8 cellular contexts compared by ENCODE assay signal in genomic region chr6:29926081-29926794, GRCh38. TPM values are rescaled to one million over a fixed set of nuclear protein-coding genes. Genes with fewer than 3 reads are reported as not detected.
DNase-seq lines count a peak whose midpoint lies in the region; ATAC-seq and TF ChIP-seq lines count a peak whose summit lies in the region.

No MANE protein-coding gene starts in this region.

- peak; percentile 19 to 58 (median 51) for DNase-seq in CD4-positive, CD25-positive, alpha-beta regulatory T cell
- DNase-seq in HFFc6 (no peak), epithelial cell of proximal tubule (ENCODE audit: low read depth) (no peak), ovary (peak; percentile 37 to 59 (median 49)), A172 (ENCODE audit: low spot score) (no peak)
- DNase-seq in T-helper 2 cell treated with Interferon-gamma antibody and Interleukin-4, amounts not matched to agents 5 μg/mL and 100 μg/mL, for 36 hours (ENCODE audit: low spot score) = no peak
- no peak for DNase-seq in stimulated activated CD4-positive, alpha-beta T cell treated with anti-CD3 and anti-CD28 coated beads, Interleukin-12 subunit alpha, Interleukin-12 subunit beta, amount 100 ng/mL, for 4 hours

- H3K4me1 ChIP-seq in CD4-positive, CD25-positive, alpha-beta regulatory T cell (ENCODE audit: control insufficient read depth, insufficient read depth, low read length, poor library complexity, severe bottlenecking) = peaks cover 20% of the 10 kb centered on the region
- H3K4me1 ChIP-seq in ovary (ENCODE audit: insufficient read depth) = no peaks in the 10 kb centered on the region

- TF ChIP-seq EP300 in ovary (IDR thresholded peaks at IDR 0.05) = no peak

- intact Hi-C loops in ovary (cut with DNase I) = loop anchor here in 1 of 4 donors (5.0 kb wide), 2 partner anchors 39 to 51 kb away; no protein-coding TSS in a partner anchor

- H3K27ac Mint-ChIP-seq in CD4-positive, CD25-positive, alpha-beta regulatory T cell = peak overlapping the region; percentile 98 to 99 (median 99)
- peak overlapping the region; percentile 92 for H3K27ac Mint-ChIP-seq in HFFc6
- peak overlapping the region; percentile 94 for H3K27ac Mint-ChIP-seq in T-helper 2 cell treated with Interferon-gamma antibody and Interleukin-4, amounts not matched to agents 5 μg/mL and 100 μg/mL, for 36 hours

- peaks cover 9% of the 10 kb centered on the region for H3K36me3 Mint-ChIP-seq in CD4-positive, CD25-positive, alpha-beta regulatory T cell
- H3K36me3 Mint-ChIP-seq in HFFc6 (ENCODE audit: low read depth) = no peaks in the 10 kb centered on the region
- peaks cover 13% of the 10 kb centered on the region for H3K36me3 Mint-ChIP-seq in T-helper 2 cell treated with Interferon-gamma antibody and Interleukin-4, amounts not matched to agents 5 μg/mL and 100 μg/mL, for 36 hours (ENCODE audit: low read depth)

- no peaks in the 10 kb centered on the region for H3K27me3 Mint-ChIP-seq in CD4-positive, CD25-positive, alpha-beta regulatory T cell
- peaks cover 13% of the 10 kb centered on the region for H3K27me3 Mint-ChIP-seq in HFFc6 (ENCODE audit: insufficient read depth)
- H3K27me3 Mint-ChIP-seq in T-helper 2 cell treated with Interferon-gamma antibody and Interleukin-4, amounts not matched to agents 5 μg/mL and 100 μg/mL, for 36 hours (ENCODE audit: low read depth) = peaks cover 8% of the 10 kb centered on the region

- peak; percentile 5 to 46 for ATAC-seq in CD4-positive, CD25-positive, alpha-beta regulatory T cell (ENCODE audit: low read depth in 2 of 2)
- no peak for ATAC-seq in GM18909 (IDR thresholded peaks at IDR 0.05; ENCODE audit: poor library complexity, unreplicated experiment)

- peaks cover 0 to 25% (median 12%) of the 10 kb centered on the region in 4 donors for H3K4me1 Mint-ChIP-seq in CD4-positive, CD25-positive, alpha-beta regulatory T cell
- H3K4me1 Mint-ChIP-seq in HFFc6 (ENCODE audit: low read depth) = peaks cover 28% of the 10 kb centered on the region
- H3K4me1 Mint-ChIP-seq in T-helper 2 cell treated with Interferon-gamma antibody and Interleukin-4, amounts not matched to agents 5 μg/mL and 100 μg/mL, for 36 hours (ENCODE audit: low read depth) = peaks cover 31% of the 10 kb centered on the region

- H3K9me3 ChIP-seq in CD4-positive, CD25-positive, alpha-beta regulatory T cell (ENCODE audit: control insufficient read depth in 2 of 2, low read length in 2 of 2) = no peaks in the 10 kb centered on the region
- H3K9me3 ChIP-seq in ovary = no peaks in the 10 kb centered on the region

- peak overlapping the region in 3 of 4 donors; percentile 87 to 95 (median 92) for H3K4me3 Mint-ChIP-seq in CD4-positive, CD25-positive, alpha-beta regulatory T cell
- H3K4me3 Mint-ChIP-seq in HFFc6 = peak overlapping the region; percentile 90
- H3K4me3 Mint-ChIP-seq in T-helper 2 cell treated with Interferon-gamma antibody and Interleukin-4, amounts not matched to agents 5 μg/mL and 100 μg/mL, for 36 hours = peak overlapping the region; percentile 90

- no peak for TF ChIP-seq CTCF in HFFc6 (IDR thresholded peaks at IDR 0.05)
- no peak for TF ChIP-seq CTCF in epithelial cell of proximal tubule (conservative IDR thresholded peaks at IDR 0.05; ENCODE audit: low read depth, low read length)
- peak in 1 of 3 donors; percentile 21 for TF ChIP-seq CTCF in ovary (IDR thresholded peaks at IDR 0.05)

- no peaks in the 10 kb centered on the region for H3K36me3 ChIP-seq in CD4-positive, CD25-positive, alpha-beta regulatory T cell (ENCODE audit: control insufficient read depth, insufficient read depth, low read length)
- no peaks in the 10 kb centered on the region for H3K36me3 ChIP-seq in ovary

- no peak for TF ChIP-seq POLR2A in ovary (IDR thresholded peaks at IDR 0.05)

- 17 to 18% methylated on average over 43 to 50 of the region's 51 CpGs; no CpG with 5 or more reads in 1 of the 3 donors for WGBS in ovary, 3 donors

- no peaks in the 10 kb centered on the region for H3K27me3 ChIP-seq in CD4-positive, CD25-positive, alpha-beta regulatory T cell (ENCODE audit: control insufficient read depth, insufficient read depth, low read length)
- no peaks in the 10 kb centered on the region for H3K27me3 ChIP-seq in ovary

- peak overlapping the region; percentile 96 for H3K27ac ChIP-seq in CD4-positive, CD25-positive, alpha-beta regulatory T cell (ENCODE audit: insufficient read depth, low read length, poor library complexity, severe bottlenecking)
- peak overlapping the region in 1 of 2 donors; percentile 98 for H3K27ac ChIP-seq in ovary

- peak overlapping the region; percentile 67 for H3K4me3 ChIP-seq in CD4-positive, CD25-positive, alpha-beta regulatory T cell (ENCODE audit: low read depth, low read length)
- H3K4me3 ChIP-seq in epithelial cell of proximal tubule (ENCODE audit: low read depth, low read length) (peak overlapping the region; percentile 64), ovary (peak overlapping the region; percentile 76)

- H3K9me3 Mint-ChIP-seq in CD4-positive, CD25-positive, alpha-beta regulatory T cell = no peaks in the 10 kb centered on the region
- H3K9me3 Mint-ChIP-seq in HFFc6 = no peaks in the 10 kb centered on the region
- no peaks in the 10 kb centered on the region for H3K9me3 Mint-ChIP-seq in T-helper 2 cell treated with Interferon-gamma antibody and Interleukin-4, amounts not matched to agents 5 μg/mL and 100 μg/mL, for 36 hours

RNA-seq across cellular contexts. Expression of gene HLA-A, which starts 16.1 kb away (rescaled TPM):
- total RNA-seq in CD4-positive, CD25-positive, alpha-beta regulatory T cell = 2,388 TPM
- polyA plus RNA-seq in CD4-positive, CD25-positive, alpha-beta regulatory T cell = 1,000 to 10,000 TPM; 3,137 to 5,572 (median 4,009) TPM
- total RNA-seq in HFFc6 (2021; fragmentation: NEBNext Ultra II Directional; extraction: Animal tissue kit (Norgen Biotek cat#: 25700)) = 100 to 1,000 TPM; 116 to 159 (median 149) TPM
- total RNA-seq in epithelial cell of proximal tubule (132 and 479 TPM in 2 replicates), ovary (100 to 1,000 TPM; 269 to 430 (median 310) TPM)
- polyA plus RNA-seq in ovary = 100 to 1,000 TPM; 511 to 543 TPM
- 244 and 284 TPM in 2 replicates for total RNA-seq in A172 (2014; rRNA removed; shearing (Covaris generic))

Comparison
In these comparisons a context has a peak if more than half of its experiments do, and no peak if none do; other contexts are left out.
1. DNase-seq: peak in CD4-positive, CD25-positive, alpha-beta regulatory T cell (3 of 3) and ovary (5 of 5); none in HFFc6 (single experiment), T-helper 2 cell treated with Interferon-gamma antibody and Interleukin-4, amounts not matched to agents 5 μg/mL and 100 μg/mL, for 36 hours (single experiment), epithelial cell of proximal tubule (single experiment), stimulated activated CD4-positive, alpha-beta T cell treated with anti-CD3 and anti-CD28 coated beads, Interleukin-12 subunit alpha, Interleukin-12 subunit beta, amount 100 ng/mL, for 4 hours (single experiment) and A172 (single experiment).
2. Peak in every context shown above with its lines, with median percentiles within 50 percentile points of each other: H3K4me3 ChIP-seq, H3K27ac Mint-ChIP-seq and H3K4me3 Mint-ChIP-seq.